11 cellular contexts compared by ENCODE assay signal in genomic region chr2:63581266-63581961, GRCh38. TPM values are rescaled to one million over a fixed set of nuclear protein-coding genes. Genes with fewer than 3 reads are reported as not detected.
DNase-seq lines count a peak whose midpoint lies in the region; ATAC-seq, FAIRE-seq and TF ChIP-seq lines count a peak whose summit lies in the region.
"Had no signal": no experiment of that assay in that cellular context is flagged by ENCODE, and none has a peak within 500 bp of the region (broad histone marks: within the 10 kb centered on the region; RNA-seq: fewer than 3 reads in every experiment).

No MANE protein-coding gene starts in this region.

- H4K20me1 ChIP-seq in HepG2 (ENCODE audit: insufficient read depth, low read length) (no peaks in the 10 kb centered on the region), fibroblast of lung (ENCODE audit: control insufficient read depth, extremely low read depth, insufficient read depth, low read length) (no peaks in the 10 kb centered on the region)

- H3K36me3 ChIP-seq in liver (ENCODE audit: control insufficient read depth in 4 of 4, insufficient read depth in 3 of 4, low read depth in 1 of 4, low read length in 3 of 4) (no peaks in the 10 kb centered on the region), HepG2 (replicated peaks in 1 of 2; ENCODE audit: control insufficient read depth in 1 of 2, insufficient read depth in 2 of 2, low read length in 2 of 2) (no peaks in the 10 kb centered on the region), fibroblast of lung (ENCODE audit: control insufficient read depth, insufficient read depth, low read length) (no peaks in the 10 kb centered on the region)

- TF ChIP-seq EP300 in HepG2 (IDR thresholded peaks at IDR 0.05; ENCODE audit: low read depth in 2 of 2, low read length in 2 of 2) (no peak), HepG2 (CRISPR knock-in tag; IDR thresholded peaks at IDR 0.05; ENCODE audit: borderline replicate concordance) (no peak)

- no peak overlapping the region for H2AFZ ChIP-seq in HepG2 (ENCODE audit: low read length)
- H2AFZ ChIP-seq in fibroblast of lung (ENCODE audit: low read length), result no peak overlapping the region

- CTCF ChIA-PET in HepG2 (lab: Yijun Ruan, JAX; ENCODE audit: low intra/inter-chr PET ratio, low total read pairs), result no interaction called here

- H3K4me3 ChIP-seq in liver (ENCODE audit: low read depth in 1 of 3, low read length in 3 of 3), result no peak overlapping the region
- no peak overlapping the region for H3K4me3 ChIP-seq in HepG2 (replicated peaks in 1 of 3; ENCODE audit: insufficient read depth in 1 of 3, low read depth in 2 of 3, low read length in 3 of 3)
- no peak overlapping the region for H3K4me3 ChIP-seq in fibroblast of lung (replicated peaks in 1 of 4; ENCODE audit: control extremely low read depth in 1 of 4, insufficient read depth in 1 of 4, low read depth in 3 of 4, low read length in 4 of 4)
- H3K4me3 ChIP-seq: SK-N-MC had no signal

- H3K9ac ChIP-seq in liver (ENCODE audit: low read depth in 1 of 2, low read length in 2 of 2) (no peak overlapping the region), HepG2 (ENCODE audit: insufficient read depth, low read depth, low read length) (no peak overlapping the region), fibroblast of lung (ENCODE audit: insufficient read depth, low read length) (no peak overlapping the region)

- ATAC-seq in HepG2, result no peak
- ATAC-seq in GM18907 (IDR thresholded peaks at IDR 0.05; ENCODE audit: unreplicated experiment), result no peak
- ATAC-seq: activated naive CD8-positive, alpha-beta T cell treated with anti-CD3 and anti-CD28 coated beads, Interleukin-2, amount 50 U/mL, for 24 hours had no signal

- FAIRE-seq in HepG2 (lab: Jason Lieb, UNC), result no peak

- TF ChIP-seq CTCF in liver (IDR thresholded peaks at IDR 0.05; ENCODE audit: low read depth, low read length, missing input control) (no peak), HepG2 (CRISPR knock-in tag; IDR thresholded peaks at IDR 0.05) (no peak), fibroblast of lung (conservative IDR thresholded peaks at IDR 0.05 in 1 of 2, IDR thresholded peaks at IDR 0.05 in 1 of 2; ENCODE audit: low read depth in 1 of 2, low read length in 2 of 2) (no peak)

- H3K27me3 ChIP-seq in liver (ENCODE audit: control insufficient read depth in 4 of 4, insufficient read depth in 4 of 4, low read length in 3 of 4) (no peaks in the 10 kb centered on the region), HepG2 (ENCODE audit: control insufficient read depth in 1 of 2, insufficient read depth in 2 of 2, low read length in 2 of 2) (no peaks in the 10 kb centered on the region), fibroblast of lung (ENCODE audit: control insufficient read depth, insufficient read depth, low read length) (no peaks in the 10 kb centered on the region)

- intact Hi-C loops in HepG2 (cut with micrococcal nuclease; ENCODE audit: unreplicated experiment), result no loop called here

- POLR2A ChIA-PET in HepG2 (lab: Yijun Ruan, JAX), result no interaction called here

- H3K9me3 ChIP-seq in liver (ENCODE audit: control insufficient read depth in 4 of 4, low read length in 3 of 4) (no peaks in the 10 kb centered on the region), HepG2 (ENCODE audit: low read length) (no peaks in the 10 kb centered on the region), fibroblast of lung (ENCODE audit: control insufficient read depth, insufficient read depth, low read depth, low read length) (no peaks in the 10 kb centered on the region)

- TF ChIP-seq POLR2A in HepG2 (IDR thresholded peaks at IDR 0.05; ENCODE audit: insufficient read depth in 1 of 2, low read depth in 2 of 2, low read length in 2 of 2), result no peak

- BruUV-seq in HepG2 (replicated peaks; lab: Mats Ljungman, UMichigan), result no TSS peak

- H3K79me2 ChIP-seq in HepG2 (ENCODE audit: insufficient read depth, low read length), result peaks cover 2% of the 10 kb centered on the region
- H3K79me2 ChIP-seq in fibroblast of lung (ENCODE audit: control insufficient read depth, insufficient read depth, low read length), result peaks cover 2% of the 10 kb centered on the region

- DNase-seq in HepG2 (ENCODE audit: low spot score), result no peak
- DNase-seq in fibroblast of lung (ENCODE audit: low read depth in 2 of 2), result peak; percentile 17 to 73
- DNase-seq in midbrain (lab: John Stamatoyannopoulos, UW), result peak; percentile 28
- DNase-seq in 8988T, result no peak
- no peak for DNase-seq in activated naive CD4-positive, alpha-beta T cell treated with anti-CD3 and anti-CD28 coated beads, Interleukin-2, amount 50 U/mL, for 16 hours
- DNase-seq in NCI-H2081 treated with DMSO at 0.1 percent for 48 hours (lab: John Stamatoyannopoulos, UW), result no peak
- DNase-seq: activated naive CD8-positive, alpha-beta T cell treated with anti-CD3 and anti-CD28 coated beads, Interleukin-2, amount 50 U/mL, for 24 hours; stimulated activated CD4-positive, alpha-beta T cell treated with anti-CD3 and anti-CD28 coated beads, Interleukin-15, amount 100 ng/mL, for 24 hours had no signal

- H3K27ac ChIP-seq in liver (ENCODE audit: low read depth in 1 of 2, low read length in 2 of 2) (peak overlapping the region; percentile 51 to 58), HepG2 (ENCODE audit: extremely low read length, insufficient read depth, low read length) (no peak overlapping the region), fibroblast of lung (ENCODE audit: insufficient read depth, low read length) (no peak overlapping the region)
- H3K27ac ChIP-seq: SK-N-MC had no signal

- peak in 1 of 2 donors; percentile 33 for TF ChIP-seq RAD21 in liver (IDR thresholded peaks at IDR 0.05)
- TF ChIP-seq RAD21 in HepG2 (CRISPR knock-in tag; IDR thresholded peaks at IDR 0.05), result no peak

- H3K4me1 ChIP-seq in liver (ENCODE audit: control insufficient read depth in 4 of 4, insufficient read depth in 4 of 4, low read length in 3 of 4) (peaks cover 0 to 9% (median 0%) of the 10 kb centered on the region in 4 donors), HepG2 (ENCODE audit: insufficient read depth, low read length) (peaks cover 3% of the 10 kb centered on the region), fibroblast of lung (ENCODE audit: control insufficient read depth, extremely low read depth, insufficient read depth, low read length) (no peaks in the 10 kb centered on the region)

- in situ Hi-C loops in HepG2 (cut with HindIII; ENCODE audit: extremely low pct_ligation_motif_present, low pct_unique_long_range_greater_than_20kb), result no loop called here

- WGBS in liver, result 70% methylated on average over 5 of the region's 5 CpGs
- 92% methylated on average over 5 of the region's 5 CpGs for WGBS in HepG2 (ENCODE audit: low lambda C conversion rate)

- H3K4me2 ChIP-seq in HepG2 (ENCODE audit: low read depth, low read length) (no peak overlapping the region), fibroblast of lung (ENCODE audit: extremely low read depth, insufficient read depth, low read length) (peak overlapping the region; percentile 11)

RNA-seq across cellular contexts. Expression of gene WDPCP, which starts 6.9 kb away (rescaled TPM):
- total RNA-seq in liver, result 1 to 10 TPM; 3.6 to 7.6 TPM
- polyA plus RNA-seq in liver, result 1 to 10 TPM; 1.1 to 1.8 TPM
- 4.6 and 5.2 TPM in 2 replicates for total RNA-seq in HepG2 (2016; rRNA removed; fragmentation: Illumina TruSeq; extraction: Trizol)
- 14.2 and 15.9 TPM in 2 replicates for total RNA-seq in HepG2 (2016; cell fraction: cytosol; rRNA removed; fragmentation: Illumina TruSeq; extraction: Trizol; ENCODE audit: low read depth)
- 4.7 and 5.5 TPM in 2 replicates for total RNA-seq in HepG2 (2016; cell fraction: insoluble cytoplasmic fraction; rRNA removed; fragmentation: Illumina TruSeq; extraction: Trizol)
- 9.0 and 11.8 TPM in 2 replicates for total RNA-seq in HepG2 (2016; cell fraction: membrane; rRNA removed; fragmentation: Illumina TruSeq; extraction: Trizol)
- total RNA-seq in HepG2 (2016; cell fraction: nucleus; rRNA removed; fragmentation: Illumina TruSeq; extraction: Trizol), result 18.6 and 20.4 TPM in 2 replicates
- 1.8 and 2.9 TPM in 2 replicates for polyA plus RNA-seq in HepG2 (2011; rRNA removed)
- 0.97 and 1.0 TPM in 2 replicates for polyA plus RNA-seq in HepG2 (2011; cell fraction: cytosol; rRNA removed)
- 4.3 TPM in 2 replicates for polyA plus RNA-seq in HepG2 (2011; cell fraction: nucleus; rRNA removed)
- 1.7 and 2.0 TPM in 2 replicates for polyA plus RNA-seq in HepG2 (2012)
- polyA plus RNA-seq in HepG2 (2016; cell fraction: cytosol; fragmentation: Illumina TruSeq; extraction: Trizol; ENCODE audit: low read depth), result 0.53 and 0.58 TPM in 2 replicates
- 2.5 and 2.8 TPM in 2 replicates for polyA plus RNA-seq in HepG2 (2016; cell fraction: insoluble cytoplasmic fraction; fragmentation: Illumina TruSeq; extraction: Trizol; ENCODE audit: low read depth)
- polyA plus RNA-seq in HepG2 (2016; cell fraction: membrane; fragmentation: Illumina TruSeq; extraction: Trizol; ENCODE audit: low read depth), result 1.5 and 2.0 TPM in 2 replicates
- polyA plus RNA-seq in HepG2 (2016; cell fraction: nucleus; fragmentation: Illumina TruSeq; extraction: Trizol; ENCODE audit: insufficient read depth, low read depth), result 5.1 and 6.1 TPM in 2 replicates
- 9.9 and 26.1 TPM in 2 replicates for polyA minus RNA-seq in HepG2 (2011; rRNA and poly(A)+ RNA removed; ENCODE audit: low replicate concordance)
- polyA minus RNA-seq in HepG2 (2011; cell fraction: cytosol; rRNA and poly(A)+ RNA removed), result 2.5 and 4.6 TPM in 2 replicates
- 44.1 and 49.7 TPM in 2 replicates for polyA minus RNA-seq in HepG2 (2011; cell fraction: nucleus; rRNA and poly(A)+ RNA removed)
- 8.4 and 8.7 TPM in 2 replicates for total RNA-seq in fibroblast of lung
- 3.5 and 5.2 TPM in 2 replicates for polyA plus RNA-seq in fibroblast of lung
- polyA plus RNA-seq in fibroblast of lung (2012), result 1.8 and 2.5 TPM in 2 replicates
- polyA minus RNA-seq in fibroblast of lung (ENCODE audit: low replicate concordance), result 6.6 and 18.9 TPM in 2 replicates

RNA-seq across cellular contexts. Expression of gene MDH1, which starts 7.3 kb away (rescaled TPM):
- total RNA-seq in liver (10 to 100 TPM; 75.6 to 96.9 TPM), HepG2 (2016; rRNA removed; fragmentation: Illumina TruSeq; extraction: Trizol) (415 and 596 TPM in 2 replicates), fibroblast of lung (126 and 159 TPM in 2 replicates)
- polyA plus RNA-seq in liver (100 to 1,000 TPM; 138 to 210 TPM), HepG2 (2011; rRNA removed) (203 and 293 TPM in 2 replicates), fibroblast of lung (267 and 269 TPM in 2 replicates)
- 85.4 and 99.8 TPM in 2 replicates for total RNA-seq in HepG2 (2016; cell fraction: cytosol; rRNA removed; fragmentation: Illumina TruSeq; extraction: Trizol; ENCODE audit: low read depth)
- total RNA-seq in HepG2 (2016; cell fraction: insoluble cytoplasmic fraction; rRNA removed; fragmentation: Illumina TruSeq; extraction: Trizol), result 405 and 611 TPM in 2 replicates
- total RNA-seq in HepG2 (2016; cell fraction: membrane; rRNA removed; fragmentation: Illumina TruSeq; extraction: Trizol), result 96.5 and 110 TPM in 2 replicates
- 230 and 233 TPM in 2 replicates for total RNA-seq in HepG2 (2016; cell fraction: nucleus; rRNA removed; fragmentation: Illumina TruSeq; extraction: Trizol)
- polyA plus RNA-seq in HepG2 (2011; cell fraction: cytosol; rRNA removed), result 203 and 248 TPM in 2 replicates
- polyA plus RNA-seq in HepG2 (2011; cell fraction: nucleus; rRNA removed), result 56.7 and 75.3 TPM in 2 replicates
- 158 and 206 TPM in 2 replicates for polyA plus RNA-seq in HepG2 (2012)
- 61.0 and 66.0 TPM in 2 replicates for polyA plus RNA-seq in HepG2 (2016; cell fraction: cytosol; fragmentation: Illumina TruSeq; extraction: Trizol; ENCODE audit: low read depth)
- polyA plus RNA-seq in HepG2 (2016; cell fraction: insoluble cytoplasmic fraction; fragmentation: Illumina TruSeq; extraction: Trizol; ENCODE audit: low read depth), result 513 and 532 TPM in 2 replicates
- polyA plus RNA-seq in HepG2 (2016; cell fraction: membrane; fragmentation: Illumina TruSeq; extraction: Trizol; ENCODE audit: low read depth), result 81.4 and 84.3 TPM in 2 replicates
- 260 and 264 TPM in 2 replicates for polyA plus RNA-seq in HepG2 (2016; cell fraction: nucleus; fragmentation: Illumina TruSeq; extraction: Trizol; ENCODE audit: insufficient read depth, low read depth)
- 112 and 123 TPM in 2 replicates for polyA minus RNA-seq in HepG2 (2011; rRNA and poly(A)+ RNA removed; ENCODE audit: low replicate concordance)
- 111 and 121 TPM in 2 replicates for polyA minus RNA-seq in HepG2 (2011; cell fraction: cytosol; rRNA and poly(A)+ RNA removed)
- 112 and 144 TPM in 2 replicates for polyA minus RNA-seq in HepG2 (2011; cell fraction: nucleus; rRNA and poly(A)+ RNA removed)
- 155 and 165 TPM in 2 replicates for polyA plus RNA-seq in fibroblast of lung (2012)
- 41.5 and 52.3 TPM in 2 replicates for polyA minus RNA-seq in fibroblast of lung (ENCODE audit: low replicate concordance)

Comparison
In these comparisons a context has a peak if more than half of its experiments do, and no peak if none do; other contexts are left out.
1. H3K27ac ChIP-seq: peak in liver (2 of 2); none in HepG2 (single experiment) and fibroblast of lung (single experiment).
2. DNase-seq: peak in fibroblast of lung (2 of 2) and midbrain (single experiment); none in HepG2 (single experiment), 8988T (single experiment), activated naive CD4-positive, alpha-beta T cell treated with anti-CD3 and anti-CD28 coated beads, Interleukin-2, amount 50 U/mL, for 16 hours (single experiment) and NCI-H2081 treated with DMSO at 0.1 percent for 48 hours (single experiment).